16 cellular contexts compared by ENCODE assay signal in the genomic region with DNA sequence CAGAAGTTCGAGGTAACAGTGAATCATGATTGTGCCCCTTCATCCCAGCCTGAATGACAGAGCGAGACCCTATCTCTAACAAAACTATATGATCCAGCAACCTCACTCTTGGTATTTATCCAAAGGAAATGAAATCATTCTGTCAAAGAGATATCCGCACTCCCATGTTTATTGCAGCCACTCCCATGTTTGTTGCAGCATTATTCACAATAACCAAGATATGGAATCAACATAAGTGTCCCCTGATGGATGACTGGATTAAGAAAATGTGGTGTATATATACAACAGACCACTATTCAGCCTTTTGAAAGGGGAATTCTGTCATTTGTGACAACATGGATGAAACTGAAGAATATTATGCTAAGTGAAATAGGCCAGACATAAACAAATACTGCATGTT.
"Had no signal": no experiment of that assay in that cellular context is flagged by ENCODE, and none has a peak within 500 bp of the region (broad histone marks: within the 10 kb centered on the region; RNA-seq: fewer than 3 reads in every experiment).

No MANE protein-coding gene starts in this region.

- H3K4me1 ChIP-seq: colonic mucosa, heart left ventricle, suprapubic skin, thyroid gland had no signal

- H3K4me3 Mint-ChIP-seq: endodermal cell; naive thymus-derived CD8-positive, alpha-beta T cell; type B pancreatic cell had no signal

- H3K9me3 ChIP-seq: colonic mucosa, thyroid gland had no signal

- H3K4me3 ChIP-seq: colonic mucosa, heart left ventricle, mucosa of descending colon, suprapubic skin, thyroid gland had no signal

- H3K27me3 ChIP-seq: colonic mucosa, heart left ventricle, suprapubic skin, thyroid gland had no signal

- H3K36me3 ChIP-seq: colonic mucosa, suprapubic skin, thyroid gland had no signal

- DNase-seq: colonic mucosa; effector CD4-positive, alpha-beta T cell; endodermal cell; heart left ventricle; hippocampal formation; mammary epithelial cell; naive thymus-derived CD8-positive, alpha-beta T cell; posterior cingulate gyrus; stimulated activated CD4-positive, alpha-beta T cell treated with anti-CD3 and anti-CD28 coated beads, Interleukin-2, amount 100 ng/mL, for 24 hours; stimulated activated naive CD4-positive, alpha-beta T cell treated with Interleukin-2 at 50 U/mL for 16 hours; thyroid gland had no signal

- H3K4me1 Mint-ChIP-seq: endodermal cell had no signal

- H3K27ac ChIP-seq: colonic mucosa, heart left ventricle, suprapubic skin, thyroid gland had no signal

- H3K27ac Mint-ChIP-seq: endodermal cell; naive thymus-derived CD8-positive, alpha-beta T cell; type B pancreatic cell had no signal

- FAIRE-seq: frontal cortex, urothelium cell line had no signal

- H3K27me3 Mint-ChIP-seq: naive thymus-derived CD8-positive, alpha-beta T cell; type B pancreatic cell had no signal

- H3K9me3 Mint-ChIP-seq: type B pancreatic cell had no signal
